1 cellular context compared by ENCODE assay signal in genomic region chr16:1959269-1960039, GRCh38.
A peak's percentile ranks its signal among the peaks of the same experiment; 100 is the strongest.
TF ChIP-seq lines count a peak whose summit lies in the region.

NDUFB10 (plus strand) TSS chr16:1959538; CDS start chr16:1959625, 87 bp downstream.

TF ChIP-seq in IMR-90, 13 proteins besides CTCF, POLR2A, EP300 and RAD21 (continued from another document):
- TF ChIP-seq, protein P1, sequence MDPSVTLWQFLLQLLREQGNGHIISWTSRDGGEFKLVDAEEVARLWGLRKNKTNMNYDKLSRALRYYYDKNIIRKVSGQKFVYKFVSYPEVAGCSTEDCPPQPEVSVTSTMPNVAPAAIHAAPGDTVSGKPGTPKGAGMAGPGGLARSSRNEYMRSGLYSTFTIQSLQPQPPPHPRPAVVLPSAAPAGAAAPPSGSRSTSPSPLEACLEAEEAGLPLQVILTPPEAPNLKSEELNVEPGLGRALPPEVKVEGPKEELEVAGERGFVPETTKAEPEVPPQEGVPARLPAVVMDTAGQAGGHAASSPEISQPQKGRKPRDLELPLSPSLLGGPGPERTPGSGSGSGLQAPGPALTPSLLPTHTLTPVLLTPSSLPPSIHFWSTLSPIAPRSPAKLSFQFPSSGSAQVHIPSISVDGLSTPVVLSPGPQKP (IDR thresholded peaks at IDR 0.05; ENCODE audit: borderline replicate concordance, low read depth, low read length) = no peak
- TF ChIP-seq MXI1 (IDR thresholded peaks at IDR 0.05; ENCODE audit: borderline replicate concordance, low read depth, low read length) (peak; percentile 53; the same call in 1 of the 2 replicates), MAFK (IDR thresholded peaks at IDR 0.05; ENCODE audit: low read depth, low read length) (no peak), CHD1 (IDR thresholded peaks at IDR 0.05; ENCODE audit: low read depth, low read length) (no peak), RCOR1 (IDR thresholded peaks at IDR 0.05; ENCODE audit: insufficient replicate concordance, low read length) (no peak), MAZ (IDR thresholded peaks at IDR 0.05; ENCODE audit: borderline replicate concordance, low read depth, low read length) (peak; percentile 33; the same call in 1 of the 2 replicates), RFX5 (IDR thresholded peaks at IDR 0.05; ENCODE audit: low read depth, low read length) (no peak)
